Comparison of ENCODE assay signal across 11 cellular contexts in the genomic region with DNA sequence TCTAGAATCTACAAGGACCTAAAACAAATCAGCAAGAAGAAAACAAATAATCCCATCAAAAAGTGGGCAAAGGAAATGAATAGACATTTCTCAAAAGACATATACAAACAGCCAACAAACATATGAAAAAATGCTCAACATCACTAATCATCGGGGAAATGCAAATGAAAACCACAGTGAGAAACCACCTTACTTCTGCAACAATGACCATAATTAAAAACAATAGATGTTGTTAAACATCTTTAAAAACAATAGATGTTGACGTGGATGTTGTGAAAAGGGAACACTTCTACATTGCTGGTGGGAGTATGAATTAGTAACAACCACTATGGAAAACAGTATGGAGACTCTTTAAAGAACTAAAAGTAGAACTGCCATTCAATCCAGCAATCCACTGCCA.
"Had no signal": no experiment of that assay in that cellular context is flagged by ENCODE, and none has a peak within 500 bp of the region (broad histone marks: within the 10 kb centered on the region; RNA-seq: fewer than 3 reads in every experiment).

No MANE protein-coding gene starts in this region.

- H3K36me3 ChIP-seq: left lung, neural progenitor cell, ovary, thoracic aorta had no signal

- DNase-seq: activated CD4-positive, alpha-beta T cell treated with anti-CD3 and anti-CD28 coated beads, Interleukin-2, amount 50 U/mL, for 48 hours; activated effector memory CD4-positive, alpha-beta T cell treated with anti-CD3 and anti-CD28 coated beads, Interleukin-2, amount 50 U/mL, for 16 hours; heart left ventricle; left lung; ovary; SK-N-SH; stimulated activated CD4-positive, alpha-beta T cell treated with anti-CD3 and anti-CD28 coated beads, Interleukin-2, amount 100 ng/mL, for 48 hours; stimulated activated naive CD8-positive, alpha-beta T cell treated with anti-CD3 and anti-CD28 coated beads, Interleukin-15, amount 100 ng/mL, for 72 hours had no signal

- H3K9me3 ChIP-seq: heart left ventricle, left lung, ovary, SK-N-SH, thoracic aorta had no signal

- H3K27ac Mint-ChIP-seq: neural progenitor cell had no signal

- H3K4me1 ChIP-seq: neural progenitor cell had no signal

- H3K9ac ChIP-seq: neural progenitor cell, SK-N-SH had no signal

- ATAC-seq: heart left ventricle, left lung had no signal

- H3K27ac ChIP-seq: heart left ventricle, left lung, neural progenitor cell, ovary, thoracic aorta had no signal

- H3K4me1 Mint-ChIP-seq: neural progenitor cell had no signal

- H3K4me3 Mint-ChIP-seq: neural progenitor cell; T-helper 2 cell treated with Interferon-gamma antibody and Interleukin-4, amounts not matched to agents 5 μg/mL and 100 μg/mL, for 36 hours had no signal

- H3K27me3 Mint-ChIP-seq: stimulated activated naive CD8-positive, alpha-beta T cell treated with anti-CD3 and anti-CD28 coated beads, Interleukin-15, amount 100 ng/mL, for 72 hours had no signal

- H3K27me3 ChIP-seq: heart left ventricle, left lung, neural progenitor cell, ovary had no signal

- H3K4me3 ChIP-seq: heart left ventricle, left lung, neural progenitor cell, ovary, thoracic aorta had no signal

- H2AFZ ChIP-seq: neural progenitor cell had no signal

- H3K4me2 ChIP-seq: neural progenitor cell, SK-N-SH had no signal
